In the genomic region with DNA sequence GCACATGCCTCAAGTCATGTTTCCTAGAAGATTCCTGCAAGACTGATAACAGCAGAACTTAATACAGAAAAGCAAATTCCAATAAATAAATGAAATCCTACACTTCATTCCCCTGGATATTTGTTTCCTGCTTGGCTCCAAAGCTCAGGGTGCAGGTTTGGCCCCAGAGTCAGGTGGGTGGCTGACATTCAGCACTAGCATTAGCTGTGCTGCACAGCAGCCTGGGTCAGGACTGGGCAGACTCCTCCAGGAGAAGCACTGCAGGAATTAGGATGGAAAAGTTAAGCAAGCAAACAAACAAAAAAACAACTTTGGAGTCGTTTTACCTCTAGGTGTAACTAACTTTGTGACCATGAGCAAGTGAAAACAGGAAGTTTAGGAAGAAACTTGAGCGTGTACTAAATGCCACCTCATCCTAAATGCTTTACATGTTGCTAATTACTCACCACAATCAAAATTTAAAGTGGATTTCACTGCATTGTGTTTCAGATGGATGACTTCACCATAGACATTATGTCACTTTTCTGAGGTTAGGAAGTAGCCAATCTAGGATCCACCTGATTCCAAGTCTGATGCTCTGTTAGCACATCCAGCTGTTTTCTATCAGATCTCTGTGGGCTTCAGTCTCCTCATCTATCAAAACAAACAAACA, we compare ENCODE assay signal across 1 cellular context.
A peak's percentile ranks its signal among the peaks of the same experiment; 100 is the strongest.
TF ChIP-seq lines count a peak whose summit lies in the region.

No MANE protein-coding gene starts in this region.

TF ChIP-seq in HEK293, 187 proteins besides CTCF, POLR2A, EP300 and RAD21 (continued from another document):
- TF ChIP-seq ZNF792 (tag by site-specific recombination; IDR thresholded peaks at IDR 0.05) = no peak
- TF ChIP-seq, protein P1, sequence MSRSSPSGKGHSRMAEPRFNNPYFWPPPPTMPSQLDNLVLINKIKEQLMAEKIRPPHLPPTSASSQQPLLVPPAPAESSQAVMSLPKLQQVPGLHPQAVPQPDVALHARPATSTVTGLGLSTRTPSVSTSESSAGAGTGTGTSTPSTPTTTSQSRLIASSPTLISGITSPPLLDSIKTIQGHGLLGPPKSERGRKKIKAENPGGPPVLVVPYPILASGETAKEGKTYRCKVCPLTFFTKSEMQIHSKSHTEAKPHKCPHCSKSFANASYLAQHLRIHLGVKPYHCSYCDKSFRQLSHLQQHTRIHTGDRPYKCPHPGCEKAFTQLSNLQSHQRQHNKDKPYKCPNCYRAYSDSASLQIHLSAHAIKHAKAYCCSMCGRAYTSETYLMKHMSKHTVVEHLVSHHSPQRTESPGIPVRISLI (tag by site-specific recombination; IDR thresholded peaks at IDR 0.05) = no peak
- TF ChIP-seq ZBTB20 (tag by site-specific recombination; IDR thresholded peaks at IDR 0.05) = no peak
- TF ChIP-seq ZNF16 (tag by site-specific recombination; IDR thresholded peaks at IDR 0.05; ENCODE audit: low read depth) = no peak
- TF ChIP-seq ZFP37 (tag by site-specific recombination; IDR thresholded peaks at IDR 0.05) = 0 out of 2 replicates have a peak, but pooled peaks have one; percentile 26
- TF ChIP-seq ZSCAN16 (tag by site-specific recombination; IDR thresholded peaks at IDR 0.05) = no peak
- TF ChIP-seq ZNF423 (tag by site-specific recombination; IDR thresholded peaks at IDR 0.05) = no peak
- TF ChIP-seq ZNF791 (tag by site-specific recombination; IDR thresholded peaks at IDR 0.05) = no peak
- TF ChIP-seq SP3 (tag by site-specific recombination; IDR thresholded peaks at IDR 0.05) = no peak
